10 cellular contexts compared by ENCODE assay signal in genomic region chr20:36237477-36237876, GRCh38. TPM values are rescaled to one million over a fixed set of nuclear protein-coding genes. Genes with fewer than 3 reads are reported as not detected.
DNase-seq lines count a peak whose midpoint lies in the region; ATAC-seq and TF ChIP-seq lines count a peak whose summit lies in the region.
"Had no signal": no experiment of that assay in that cellular context is flagged by ENCODE, and none has a peak within 500 bp of the region (broad histone marks: within the 10 kb centered on the region; RNA-seq: fewer than 3 reads in every experiment).

No MANE protein-coding gene starts in this region.

- no peaks in the 10 kb centered on the region for H3K36me3 Mint-ChIP-seq in endothelial cell (ENCODE audit: low read depth, unreplicated experiment)

- no peak overlapping the region for H3K27ac ChIP-seq in DOHH2 (ENCODE audit: low read depth, low read length)
- H3K27ac ChIP-seq in PC-9 = no peak overlapping the region
- H3K27ac ChIP-seq in parathyroid adenoma = no peak overlapping the region

- CTCF ChIA-PET in PC-9 (lab: Charles Lee) = no interaction called here

- H2AFZ ChIP-seq in PC-9 = no peak overlapping the region
- H2AFZ ChIP-seq in parathyroid adenoma = no peak overlapping the region

- H3K9me2 ChIP-seq in DOHH2 (replicated peaks; ENCODE audit: control insufficient read depth, low read length) = no peaks in the 10 kb centered on the region
- H3K9me2 ChIP-seq in PC-9 (ENCODE audit: insufficient read depth) = no peaks in the 10 kb centered on the region

- peaks cover 16% of the 10 kb centered on the region for H3K36me3 ChIP-seq in DOHH2 (ENCODE audit: control insufficient read depth, low read length)
- H3K36me3 ChIP-seq in PC-9 (ENCODE audit: low read depth) = no peaks in the 10 kb centered on the region
- no peaks in the 10 kb centered on the region for H3K36me3 ChIP-seq in parathyroid adenoma (ENCODE audit: control insufficient read depth, insufficient read depth, low read length)

- H3K9ac ChIP-seq in parathyroid adenoma = no peak overlapping the region

- H3K27me3 ChIP-seq in DOHH2 (ENCODE audit: control insufficient read depth, low read length) (no peaks in the 10 kb centered on the region), PC-9 (ENCODE audit: insufficient read depth, low read depth) (no peaks in the 10 kb centered on the region), parathyroid adenoma (ENCODE audit: control insufficient read depth, insufficient read depth, low read length) (no peaks in the 10 kb centered on the region)

- H3K4me2 ChIP-seq in DOHH2 (ENCODE audit: low read length) = peak overlapping the region; percentile 79
- peak overlapping the region; percentile 96 for H3K4me2 ChIP-seq in PC-9
- peak overlapping the region; percentile 76 for H3K4me2 ChIP-seq in parathyroid adenoma (ENCODE audit: low read length)

- H3K4me3 ChIP-seq in DOHH2 (ENCODE audit: low read length) (peak overlapping the region; percentile 78), PC-9 (peak overlapping the region; percentile 96), parathyroid adenoma (ENCODE audit: low read depth, low read length) (peak overlapping the region; percentile 88)

- H3K4me1 ChIP-seq in DOHH2 (ENCODE audit: control insufficient read depth, low read length) = peaks cover 15% of the 10 kb centered on the region
- H3K4me1 ChIP-seq in PC-9 (replicated peaks; ENCODE audit: insufficient read depth) = peaks cover 16% of the 10 kb centered on the region
- peaks cover 7% of the 10 kb centered on the region for H3K4me1 ChIP-seq in parathyroid adenoma

- H3F3A ChIP-seq in DOHH2 (ENCODE audit: control insufficient read depth, insufficient read depth) (no peaks in the 10 kb centered on the region; the same call in 1 of the 2 replicates), PC-9 (ENCODE audit: insufficient read depth, low read depth) (0 out of 2 replicates have a peak, but pooled peaks cover 4% of the 10 kb centered on the region)

- ATAC-seq in GM18858 (IDR thresholded peaks at IDR 0.05; ENCODE audit: unreplicated experiment) (no peak), HG02852 (IDR thresholded peaks at IDR 0.05; ENCODE audit: unreplicated experiment) (no peak)

- H4K20me1 ChIP-seq in DOHH2 (ENCODE audit: control insufficient read depth, insufficient read depth, low read depth, low read length) = no peaks in the 10 kb centered on the region; the same call in 1 of the 2 replicates
- H4K20me1 ChIP-seq in PC-9 (ENCODE audit: insufficient read depth) = peaks cover 10% of the 10 kb centered on the region

- no peaks in the 10 kb centered on the region for H3K27me3 Mint-ChIP-seq in endothelial cell (ENCODE audit: unreplicated experiment)

- H3K27ac Mint-ChIP-seq in endothelial cell (ENCODE audit: unreplicated experiment) = peak overlapping the region; percentile 98

- no peak for DNase-seq in PC-9
- no peak for DNase-seq in endothelial cell (ENCODE audit: low spot score)
- no peak for DNase-seq in NCI-H2227 (lab: John Stamatoyannopoulos, UW; ENCODE audit: unreplicated experiment)
- DNase-seq in NCI-H2029 treated with DMSO at 0.1 percent for 48 hours (lab: John Stamatoyannopoulos, UW) = no peak
- DNase-seq: caudate nucleus, NCI-H748 treated with DMSO at 0.1 percent for 48 hours had no signal

- TF ChIP-seq CTCF in DOHH2 (IDR thresholded peaks at IDR 0.05; ENCODE audit: low read depth, low read length, poor library complexity, severe bottlenecking) = no peak
- TF ChIP-seq CTCF in PC-9 (conservative IDR thresholded peaks at IDR 0.05) = no peak
- no peak for TF ChIP-seq CTCF in endothelial cell (IDR thresholded peaks at IDR 0.05; ENCODE audit: unreplicated experiment)
- TF ChIP-seq CTCF in parathyroid adenoma (IDR thresholded peaks at IDR 0.05) = no peak

- no peaks in the 10 kb centered on the region for H3K9me3 Mint-ChIP-seq in endothelial cell (ENCODE audit: unreplicated experiment)

- POLR2A ChIA-PET in PC-9 (lab: Charles Lee; ENCODE audit: unreplicated experiment) = interaction anchor here (0.7 kb wide), 1 partner anchor 30 kb away, joined by 3 read pairs; no protein-coding TSS in a partner anchor

- H3K79me2 ChIP-seq in DOHH2 (ENCODE audit: control insufficient read depth, low read length) = peaks cover 61% of the 10 kb centered on the region
- H3K79me2 ChIP-seq in PC-9 (ENCODE audit: low read depth) = peaks cover 50% of the 10 kb centered on the region
- peaks cover 28% of the 10 kb centered on the region for H3K79me2 ChIP-seq in parathyroid adenoma

- H3K9me3 ChIP-seq in DOHH2 (ENCODE audit: control insufficient read depth, insufficient read depth, low read length) (no peaks in the 10 kb centered on the region), PC-9 (ENCODE audit: insufficient read depth, low read depth) (no peaks in the 10 kb centered on the region), parathyroid adenoma (ENCODE audit: control insufficient read depth, low read length) (no peaks in the 10 kb centered on the region)

- peaks cover 27% of the 10 kb centered on the region for H3K4me1 Mint-ChIP-seq in endothelial cell (ENCODE audit: unreplicated experiment)

- no TSS peak for BruUV-seq in PC-9 (replicated peaks; lab: Mats Ljungman, UMichigan)

- intact Hi-C loops in PC-9 (cut with micrococcal nuclease; ENCODE audit: unreplicated experiment) = no loop called here

- peak overlapping the region; percentile 90 for H3K4me3 Mint-ChIP-seq in endothelial cell (ENCODE audit: unreplicated experiment)

RNA-seq across cellular contexts. Expression of gene AAR2, which starts 1.2 kb away (rescaled TPM):
- 19.4 and 25.7 TPM in 2 replicates for total RNA-seq in PC-9 (2021)
- total RNA-seq in endothelial cell (ENCODE audit: unreplicated experiment) = 20.3 TPM
